1 cellular context compared by ENCODE assay signal in genomic region chr19:58376724-58377123, GRCh38.
TF ChIP-seq lines count a peak whose summit lies in the region.

No MANE protein-coding gene starts in this region.

TF ChIP-seq in HepG2, 621 proteins besides CTCF, POLR2A, EP300 and RAD21:
- peak; percentile 70 for TF ChIP-seq FOSL2 (CRISPR knock-in tag; IDR thresholded peaks at IDR 0.05)
